ENCODE assay signal across 8 cellular contexts in the genomic region with DNA sequence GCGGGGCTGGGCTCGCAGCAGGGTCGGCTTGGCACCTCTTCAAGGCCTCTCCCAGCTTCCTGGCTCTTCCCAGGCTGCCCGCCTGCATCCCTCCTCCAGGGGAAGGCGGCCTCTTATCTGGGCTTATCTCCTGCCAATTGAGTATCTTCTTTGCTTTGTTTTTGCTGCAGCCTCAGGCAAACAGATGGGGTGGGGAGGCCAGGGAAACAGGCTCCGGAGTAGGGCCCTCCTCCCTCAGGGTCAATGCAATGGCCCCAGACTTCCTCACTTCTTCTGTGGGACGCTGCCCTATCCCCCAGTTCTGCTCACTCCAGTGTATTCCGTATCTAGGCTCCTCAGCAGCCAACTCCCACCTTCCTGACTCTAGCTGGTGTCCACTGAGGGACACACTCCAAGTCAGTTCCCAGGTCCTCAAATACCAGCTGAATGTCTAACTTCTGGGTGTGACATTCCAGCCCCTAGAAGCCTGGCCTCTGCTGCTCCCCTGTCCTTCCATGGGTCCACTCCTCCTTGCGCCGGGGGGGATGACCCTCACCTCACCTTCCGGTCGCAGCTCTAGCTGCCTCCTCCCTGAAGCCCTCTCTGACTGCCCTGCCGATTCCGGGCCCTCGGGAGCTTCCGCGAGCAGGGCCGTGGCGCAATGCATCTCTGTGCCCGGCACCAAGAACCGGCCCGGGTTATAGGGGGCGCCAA. TPM values are rescaled to one million over a fixed set of nuclear protein-coding genes. Genes with fewer than 3 reads are reported as not detected.
DNase-seq lines count a peak whose midpoint lies in the region; ATAC-seq and TF ChIP-seq lines count a peak whose summit lies in the region.

No MANE protein-coding gene starts in this region.

- intact Hi-C loops in CD14-positive monocyte (cut with micrococcal nuclease) (loop anchor here (2.0 to 5.0 kb wide), 2 partner anchors 16 to 33 kb away; partner anchors contain the start of gene CATSPERZ (in 1 of the 2)), colonic mucosa (cut with DNase I) (loop anchor here (2.0 kb wide), 1 partner anchor 34 kb away; no protein-coding TSS in a partner anchor), lower lobe of right lung (cut with DNase I) (no loop called here)

- peak; percentile 1 for ATAC-seq in GM19023 (IDR thresholded peaks at IDR 0.05; ENCODE audit: unreplicated experiment)
- ATAC-seq in HG03565 (IDR thresholded peaks at IDR 0.05; ENCODE audit: unreplicated experiment): peak; percentile 4
- peak; percentile 8 for ATAC-seq in SK-N-SH treated with all-trans-retinoic acid at 6 μM for 48 hours
- peak; percentile 29 to 48 for ATAC-seq in lower lobe of right lung
- ATAC-seq in stimulated activated naive B cell treated with anti-CD40 and anti-IgM and Interleukin-4, amounts not matched to agents 10 μg/mL and 1 μg/mL and 100 μg/mL, for 72 hours (replicated peaks): peak; percentile 24 to 31

- DNase-seq in CD14-positive monocyte (ENCODE audit: low spot score) (peak; percentile 61), colonic mucosa (peak; percentile 82), lower lobe of right lung (peak; percentile 84), NCI-H526 treated with DMSO at 0.1 percent for 48 hours (lab: John Stamatoyannopoulos, UW) (no peak)
- no peak for DNase-seq in stimulated activated naive B cell treated with anti-CD40 and anti-IgM and Interleukin-4, amounts not matched to agents 10 μg/mL and 1 μg/mL and 100 μg/mL, for 72 hours

- H3K36me3 ChIP-seq in colonic mucosa: peaks cover 17% of the 10 kb centered on the region
- H3K36me3 ChIP-seq in lower lobe of right lung: peaks cover 35% of the 10 kb centered on the region

- no peaks in the 10 kb centered on the region for H3K27me3 ChIP-seq in colonic mucosa
- no peaks in the 10 kb centered on the region for H3K27me3 ChIP-seq in lower lobe of right lung (ENCODE audit: low read depth)

- H3K27ac ChIP-seq in colonic mucosa (peak overlapping the region; percentile 98), lower lobe of right lung (peak overlapping the region; percentile 99)

- H3K4me1 ChIP-seq in colonic mucosa: peaks cover 25% of the 10 kb centered on the region
- peaks cover 40% of the 10 kb centered on the region for H3K4me1 ChIP-seq in lower lobe of right lung

- no peaks in the 10 kb centered on the region for H3K9me3 Mint-ChIP-seq in CD14-positive monocyte
- no peaks in the 10 kb centered on the region for H3K9me3 Mint-ChIP-seq in stimulated activated naive B cell treated with anti-CD40 and anti-IgM and Interleukin-4, amounts not matched to agents 10 μg/mL and 1 μg/mL and 100 μg/mL, for 72 hours

- H3K4me3 Mint-ChIP-seq in CD14-positive monocyte: peak overlapping the region; percentile 94 to 98
- H3K4me3 Mint-ChIP-seq in stimulated activated naive B cell treated with anti-CD40 and anti-IgM and Interleukin-4, amounts not matched to agents 10 μg/mL and 1 μg/mL and 100 μg/mL, for 72 hours: peak overlapping the region; percentile 95 to 99

- peak overlapping the region; percentile 80 to 94 for H3K9ac ChIP-seq in colonic mucosa (ENCODE audit: low read depth in 2 of 2, low read length in 2 of 2)

- H3K27ac Mint-ChIP-seq in CD14-positive monocyte: peak overlapping the region; percentile 96 to 99 (median 98)
- peak overlapping the region; percentile 98 for H3K27ac Mint-ChIP-seq in stimulated activated naive B cell treated with anti-CD40 and anti-IgM and Interleukin-4, amounts not matched to agents 10 μg/mL and 1 μg/mL and 100 μg/mL, for 72 hours

- H3K9me3 ChIP-seq in colonic mucosa (no peaks in the 10 kb centered on the region), lower lobe of right lung (no peaks in the 10 kb centered on the region)

- peak overlapping the region; percentile 67 for H3K4me3 ChIP-seq in colonic mucosa
- H3K4me3 ChIP-seq in lower lobe of right lung: peak overlapping the region; percentile 95

- H3K27me3 Mint-ChIP-seq in CD14-positive monocyte (ENCODE audit: low read depth in 3 of 3): no peaks in the 10 kb centered on the region
- no peaks in the 10 kb centered on the region for H3K27me3 Mint-ChIP-seq in stimulated activated naive B cell treated with anti-CD40 and anti-IgM and Interleukin-4, amounts not matched to agents 10 μg/mL and 1 μg/mL and 100 μg/mL, for 72 hours

- TF ChIP-seq CTCF in CD14-positive monocyte (IDR thresholded peaks at IDR 0.05) (no peak), colonic mucosa (IDR thresholded peaks at IDR 0.05) (no peak), lower lobe of right lung (IDR thresholded peaks at IDR 0.05) (no peak)

- H3K36me3 Mint-ChIP-seq in CD14-positive monocyte: peaks cover 20 to 31% of the 10 kb centered on the region in 2 donors
- H3K36me3 Mint-ChIP-seq in stimulated activated naive B cell treated with anti-CD40 and anti-IgM and Interleukin-4, amounts not matched to agents 10 μg/mL and 1 μg/mL and 100 μg/mL, for 72 hours: peaks cover 30 to 35% of the 10 kb centered on the region in 2 donors

- H3K4me1 Mint-ChIP-seq in CD14-positive monocyte: peaks cover 29% of the 10 kb centered on the region
- H3K4me1 Mint-ChIP-seq in stimulated activated naive B cell treated with anti-CD40 and anti-IgM and Interleukin-4, amounts not matched to agents 10 μg/mL and 1 μg/mL and 100 μg/mL, for 72 hours: peaks cover 25 to 40% of the 10 kb centered on the region in 2 donors

TF ChIP-seq in SK-N-SH treated with all-trans-retinoic acid at 6 μM for 48 hours, 23 proteins besides CTCF, POLR2A, EP300 and RAD21:
- TF ChIP-seq CSDC2 (CRISPR knock-in tag; IDR thresholded peaks at IDR 0.05) (no peak), TCF4 (CRISPR knock-in tag; IDR thresholded peaks at IDR 0.05; ENCODE audit: borderline replicate concordance) (0 out of 2 replicates have a peak, but pooled peaks have one; percentile 40), PATZ1 (CRISPR knock-in tag; IDR thresholded peaks at IDR 0.05; ENCODE audit: borderline replicate concordance) (peak; percentile 60)

RNA-seq across cellular contexts. Expression of gene BAD, which starts 15.6 kb away (rescaled TPM):
- 10 to 100 TPM; 48.7 to 63.2 TPM for polyA plus RNA-seq in CD14-positive monocyte
- 10 to 100 TPM; 86.0 to 89.6 TPM for total RNA-seq in colonic mucosa
- 51.6 TPM for total RNA-seq in lower lobe of right lung

RNA-seq across cellular contexts. Expression of gene GPR137, which starts 16.8 kb away (rescaled TPM):
- 1 to 10 TPM; 7.8 to 9.3 TPM for polyA plus RNA-seq in CD14-positive monocyte
- total RNA-seq in colonic mucosa (10 to 100 TPM; 36.0 to 58.8 TPM), lower lobe of right lung (37.7 TPM)

RNA-seq across cellular contexts. Expression of gene PLCB3, which starts 17.5 kb away (rescaled TPM):
- 1 to 10 TPM; 1.1 to 1.4 TPM for polyA plus RNA-seq in CD14-positive monocyte
- total RNA-seq in colonic mucosa (100 to 1,000 TPM in 1 of 2 donors, 10 to 100 TPM in 1; 86.9 to 108 TPM), lower lobe of right lung (31.8 TPM)

RNA-seq across cellular contexts. Expression of gene PPP1R14B, which starts 22.1 kb away (rescaled TPM):
- 10 to 100 TPM; 11.7 to 34.2 TPM for polyA plus RNA-seq in CD14-positive monocyte
- 100 to 1,000 TPM; 113 to 234 TPM for total RNA-seq in colonic mucosa
- 55.4 TPM for total RNA-seq in lower lobe of right lung

RNA-seq across cellular contexts. Expression of gene KCNK4, which starts 22.3 kb away (rescaled TPM):
- not detected for polyA plus RNA-seq in CD14-positive monocyte
- total RNA-seq in colonic mucosa: not detected
- not detected for total RNA-seq in lower lobe of right lung

Comparison
In these comparisons a context has a peak if more than half of its experiments do, and no peak if none do; other contexts are left out.
1. DNase-seq: peak in CD14-positive monocyte (single experiment), colonic mucosa (single experiment) and lower lobe of right lung (single experiment); none in stimulated activated naive B cell treated with anti-CD40 and anti-IgM and Interleukin-4, amounts not matched to agents 10 μg/mL and 1 μg/mL and 100 μg/mL, for 72 hours (single experiment) and NCI-H526 treated with DMSO at 0.1 percent for 48 hours (single experiment).
2. Peak in every context shown above with its lines, with median percentiles within 50 percentile points of each other: ATAC-seq.